12 cellular contexts compared by ENCODE assay signal in genomic region chr1:200971428-200971903, GRCh38. TPM values are rescaled to one million over a fixed set of nuclear protein-coding genes. Genes with fewer than 3 reads are reported as not detected.
DNase-seq lines count a peak whose midpoint lies in the region; ATAC-seq, FAIRE-seq and TF ChIP-seq lines count a peak whose summit lies in the region.
"Had no signal": no experiment of that assay in that cellular context is flagged by ENCODE, and none has a peak within 500 bp of the region (broad histone marks: within the 10 kb centered on the region; RNA-seq: fewer than 3 reads in every experiment).

No MANE protein-coding gene starts in this region.

- no peaks in the 10 kb centered on the region for H3K23me2 ChIP-seq in H1 (ENCODE audit: low read depth, low read length)

- peak overlapping the region; percentile 79 for H4K8ac ChIP-seq in H1 (ENCODE audit: extremely low read depth, insufficient read depth, low read length)

- POLR2A ChIA-PET in H1 (lab: Charles Lee; ENCODE audit: partially characterized antibody), result interaction anchor here (0.8 to 1.6 kb wide), 4 partner anchors 11 to 123 kb away, joined by 3 to 5 read pairs (median 4); no protein-coding TSS in a partner anchor

- no peaks in the 10 kb centered on the region for H3K9me3 ChIP-seq in BLaER1
- no peaks in the 10 kb centered on the region for H3K9me3 ChIP-seq in H1 (ENCODE audit: insufficient read depth in 2 of 2, low read depth in 1 of 2, low read length in 1 of 2)
- H3K9me3 ChIP-seq: gastroesophageal sphincter, upper lobe of right lung had no signal

- H4K20me1 ChIP-seq in BLaER1 (peaks cover 25% of the 10 kb centered on the region), H1 (replicated peaks in 1 of 2; ENCODE audit: control insufficient read depth in 1 of 2, insufficient read depth in 2 of 2, low read length in 2 of 2) (no peaks in the 10 kb centered on the region)

- no peak overlapping the region for H2AK5ac ChIP-seq in H1 (ENCODE audit: low read depth, low read length)

- H3K23ac ChIP-seq in H1 (ENCODE audit: insufficient read length), result no peak overlapping the region

- no peak overlapping the region; the same call in 1 of the 2 replicates for H3K18ac ChIP-seq in H1 (ENCODE audit: extremely low read depth, low read length)

- H3K27me3 ChIP-seq in BLaER1 (no peaks in the 10 kb centered on the region), H1 (replicated peaks in 1 of 4; ENCODE audit: control insufficient read depth in 3 of 4, extremely low read depth in 1 of 4, insufficient read depth in 3 of 4, low read length in 3 of 4) (no peaks in the 10 kb centered on the region)
- H3K27me3 ChIP-seq: gastroesophageal sphincter, upper lobe of right lung had no signal

- H2BK12ac ChIP-seq in H1 (ENCODE audit: low read depth, low read length), result no peak overlapping the region

- H4K5ac ChIP-seq in H1 (ENCODE audit: insufficient read length, low read depth, low read length), result no peak overlapping the region

- H4K91ac ChIP-seq in H1 (replicated peaks; ENCODE audit: insufficient read length, low read length), result no peak overlapping the region

- FAIRE-seq in GM19239 (lab: Jason Lieb, UNC) (peak; percentile 65), H1 (lab: Jason Lieb, UNC) (no peak)

- H3K56ac ChIP-seq in H1 (replicated peaks; ENCODE audit: insufficient read length, low read depth, low read length), result no peak overlapping the region

- H3K27ac ChIP-seq in BLaER1, result peak overlapping the region; percentile 30; the same call in 1 of the 2 replicates
- no peak overlapping the region for H3K27ac ChIP-seq in H1 (ENCODE audit: low read depth, low read length)
- H3K27ac ChIP-seq: gastroesophageal sphincter, upper lobe of right lung had no signal

- no peak for TF ChIP-seq POLR2A in H1 (IDR thresholded peaks at IDR 0.05; ENCODE audit: control extremely low read depth in 1 of 2, low read depth in 2 of 2, low read length in 2 of 2)

- H2BK5ac ChIP-seq in H1 (ENCODE audit: low read depth, low read length), result no peak overlapping the region

- no peak for TF ChIP-seq EP300 in H1 (IDR thresholded peaks at IDR 0.05; ENCODE audit: borderline replicate concordance in 1 of 2, low read depth in 2 of 2, low read length in 2 of 2)

- CTCF ChIA-PET in H1 (lab: Charles Lee; ENCODE audit: partially characterized antibody), result interaction anchor here (0.7 to 28.5 kb wide), 55 partner anchors 9 to 437 kb away, joined by 3 to 640 read pairs (median 5); partner anchors contain the start of genes ASCL5 and TMEM9

- peaks cover 45% of the 10 kb centered on the region for H3K4me1 ChIP-seq in BLaER1
- peaks cover 0 to 3% (median 0%) of the 10 kb centered on the region in 4 experiments; a peak in 1 of 7 replicates for H3K4me1 ChIP-seq in H1 (replicated peaks in 1 of 4; ENCODE audit: control insufficient read depth in 3 of 4, insufficient read depth in 4 of 4, low read length in 3 of 4)

- H3K4me3 ChIP-seq in BLaER1 (no peak overlapping the region), H1 (ENCODE audit: extremely low read depth in 1 of 4, insufficient read depth in 2 of 4, low read depth in 3 of 4, low read length in 4 of 4) (no peak overlapping the region)
- H3K4me3 ChIP-seq: gastroesophageal sphincter, GM23338, upper lobe of right lung had no signal

- ATAC-seq in HG02759 (IDR thresholded peaks at IDR 0.05; ENCODE audit: unreplicated experiment) (peak; percentile 38), GM21381 (IDR thresholded peaks at IDR 0.05; ENCODE audit: unreplicated experiment) (no peak), HG02973 (IDR thresholded peaks at IDR 0.05; ENCODE audit: unreplicated experiment) (no peak)
- ATAC-seq: activated CD4-positive, CD25-positive, alpha-beta regulatory T cell treated with anti-CD3 and anti-CD28 coated beads, Interleukin-2, amount 50 U/mL, for 24 hours; gastroesophageal sphincter had no signal

- H2BK15ac ChIP-seq in H1 (ENCODE audit: low read length), result no peak overlapping the region

- H3K79me2 ChIP-seq in H1 (ENCODE audit: control insufficient read depth in 1 of 2, insufficient read depth in 2 of 2, low read length in 2 of 2), result no peaks in the 10 kb centered on the region

- no peak for DNase-seq in GM19239 (ENCODE audit: insufficient read length, low spot score)
- no peak for DNase-seq in H1 (ENCODE audit: low read depth in 1 of 2, low spot score in 2 of 2)
- no peak for DNase-seq in GDM1 (lab: John Stamatoyannopoulos, UW)
- DNase-seq in activated effector memory CD4-positive, alpha-beta T cell treated with anti-CD3 and anti-CD28 coated beads, Interleukin-2, amount 50 U/mL, for 16 hours, result no peak

- no peak overlapping the region for H2AFZ ChIP-seq in H1 (ENCODE audit: low read length)
- H2AFZ ChIP-seq: GM23338 had no signal

- 90% methylated on average over 14 of the region's 14 CpGs; no CpG with 5 or more reads in 1 of the 2 experiments for WGBS in H1 (ENCODE audit: extremely low coverage in 1 of 2, insufficient coverage in 1 of 2, insufficient read length in 1 of 2, insufficient replicate concordance in 2 of 2, low coverage in 1 of 2, low lambda C conversion rate in 2 of 2, missing lambda C conversion rate in 1 of 2), 2 experiments

- H3K9ac ChIP-seq in BLaER1 (no peak overlapping the region), H1 (replicated peaks in 1 of 4; ENCODE audit: extremely low read depth in 1 of 4, low read depth in 3 of 4, low read length in 3 of 4) (no peak overlapping the region)

- H3K4ac ChIP-seq in H1 (replicated peaks; ENCODE audit: insufficient read length, low read depth, low read length), result no peak overlapping the region

- no peak overlapping the region for H3K14ac ChIP-seq in H1 (ENCODE audit: insufficient read length)

- H2BK20ac ChIP-seq in H1 (ENCODE audit: low read length), result no peak overlapping the region

- TF ChIP-seq CTCF in H1 (IDR thresholded peaks at IDR 0.05; ENCODE audit: control extremely low read depth in 1 of 3, insufficient read depth in 1 of 3, low read depth in 1 of 3, low read length in 3 of 3), result no peak

- H2BK120ac ChIP-seq in H1 (replicated peaks; ENCODE audit: low read depth, low read length), result no peak overlapping the region

- TF ChIP-seq RAD21 in H1 (IDR thresholded peaks at IDR 0.05 in 1 of 2, conservative IDR thresholded peaks at IDR 0.05 in 1 of 2; ENCODE audit: low read depth in 2 of 2, low read length in 2 of 2), result no peak

- no peak overlapping the region for H3K4me2 ChIP-seq in BLaER1
- no peak overlapping the region for H3K4me2 ChIP-seq in H1 (ENCODE audit: insufficient read depth in 1 of 2, low read depth in 2 of 2, low read length in 2 of 2)
- H3K4me2 ChIP-seq: GM23338 had no signal

- no peaks in the 10 kb centered on the region for H3K79me1 ChIP-seq in H1 (ENCODE audit: low read depth, low read length)

- H3K36me3 ChIP-seq in BLaER1, result peaks cover 59% of the 10 kb centered on the region
- peaks cover 0 to 3% (median 1%) of the 10 kb centered on the region in 4 experiments; a peak in 3 of 8 replicates for H3K36me3 ChIP-seq in H1 (ENCODE audit: control insufficient read depth in 2 of 4, insufficient read depth in 4 of 4, low read length in 3 of 4)
- H3K36me3 ChIP-seq: upper lobe of right lung had no signal

TF ChIP-seq in H1, 55 proteins besides CTCF, POLR2A, EP300 and RAD21:
- TF ChIP-seq KDM5A (IDR thresholded peaks at IDR 0.05; ENCODE audit: low read length) (no peak), GABPA (IDR thresholded peaks at IDR 0.05; ENCODE audit: borderline replicate concordance, insufficient read depth, low read length) (no peak), NANOG (IDR thresholded peaks at IDR 0.05; ENCODE audit: insufficient read depth, low read depth, low read length, poor library complexity, severe bottlenecking) (no peak), BCL11A (IDR thresholded peaks at IDR 0.05; ENCODE audit: low read depth in 2 of 2, low read length in 2 of 2) (no peak), TBP (IDR thresholded peaks at IDR 0.05; ENCODE audit: low read depth, low read length) (no peak), SP4 (IDR thresholded peaks at IDR 0.05; ENCODE audit: low read length) (no peak), CHD2 (IDR thresholded peaks at IDR 0.05; ENCODE audit: low read length) (no peak), MAX (IDR thresholded peaks at IDR 0.05) (no peak), RFX5 (IDR thresholded peaks at IDR 0.05; ENCODE audit: borderline replicate concordance, low read depth, low read length) (no peak), MAFK (IDR thresholded peaks at IDR 0.05; ENCODE audit: low read depth, low read length) (no peak), SAP30 (IDR thresholded peaks at IDR 0.05; ENCODE audit: insufficient read depth, insufficient replicate concordance, low read length) (no peak), SIX5 (IDR thresholded peaks at IDR 0.05; ENCODE audit: low read depth, low read length) (no peak)

RNA-seq across cellular contexts. Expression of gene KIF21B, which starts 52.0 kb away (rescaled TPM):
- 26.5 and 27.2 TPM in 2 replicates for total RNA-seq in H1 (2021; fragmentation: NEBNext Ultra II Directional; extraction: Animal tissue kit (Norgen Biotek cat#: 25700))
- polyA plus RNA-seq in H1 (2011; rRNA removed), result 10.8 and 20.1 TPM in 2 replicates
- 12.4 TPM for polyA plus RNA-seq in H1 (2011; cell fraction: cytosol; rRNA removed)
- 38.7 TPM for polyA plus RNA-seq in H1 (2011; cell fraction: nucleus; rRNA removed)
- 10.4 to 15.3 TPM (median 13.4 TPM) in 4 replicates for polyA plus RNA-seq in H1 (2012, experiment 1 of 2)
- polyA plus RNA-seq in H1 (2012, experiment 2 of 2), result 10.2 TPM
- 9.0 TPM for polyA plus RNA-seq in H1 (2013, experiment 1 of 2)
- polyA plus RNA-seq in H1 (2013, experiment 2 of 2), result 8.8 TPM
- polyA minus RNA-seq in H1 (2011; rRNA and poly(A)+ RNA removed), result 15.0 and 21.9 TPM in 2 replicates
- 17.5 TPM for polyA minus RNA-seq in H1 (2011; cell fraction: cytosol; rRNA and poly(A)+ RNA removed)
- 22.0 TPM for polyA minus RNA-seq in H1 (2011; cell fraction: nucleus; rRNA and poly(A)+ RNA removed)
